ENCODE assay signal across 1 cellular context in the genomic region with DNA sequence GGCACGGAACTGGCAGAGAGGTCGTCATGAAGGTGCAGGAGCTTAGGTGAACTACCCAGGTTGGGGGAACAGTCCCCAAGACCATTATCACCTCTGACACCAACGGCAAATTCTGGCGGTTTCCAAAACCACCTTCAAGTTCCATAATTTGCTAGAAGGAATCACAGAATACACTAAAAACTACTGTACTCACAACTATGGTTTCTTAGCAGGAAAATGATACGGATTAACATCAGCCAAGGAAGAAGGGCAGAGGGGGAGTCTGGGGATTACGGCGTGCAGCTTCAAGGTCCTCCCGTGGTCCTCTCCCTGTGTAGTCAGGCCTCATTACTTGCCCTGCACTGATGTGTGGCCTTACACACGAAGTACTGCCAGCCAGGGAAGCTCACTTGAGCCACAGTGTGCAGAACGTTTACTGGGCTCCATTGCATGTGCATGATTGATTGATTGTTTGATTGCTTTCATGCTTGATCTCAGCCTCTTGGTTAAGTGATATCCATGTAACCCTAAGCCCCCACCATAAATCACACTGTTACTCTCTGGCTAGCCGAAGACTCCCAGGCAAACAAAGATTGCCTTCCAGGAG.
TF ChIP-seq lines count a peak whose summit lies in the region.

No MANE protein-coding gene starts in this region.

TF ChIP-seq in GM23338, 12 proteins besides CTCF, POLR2A, EP300 and RAD21 (continued from another document):
- TF ChIP-seq, protein P1, sequence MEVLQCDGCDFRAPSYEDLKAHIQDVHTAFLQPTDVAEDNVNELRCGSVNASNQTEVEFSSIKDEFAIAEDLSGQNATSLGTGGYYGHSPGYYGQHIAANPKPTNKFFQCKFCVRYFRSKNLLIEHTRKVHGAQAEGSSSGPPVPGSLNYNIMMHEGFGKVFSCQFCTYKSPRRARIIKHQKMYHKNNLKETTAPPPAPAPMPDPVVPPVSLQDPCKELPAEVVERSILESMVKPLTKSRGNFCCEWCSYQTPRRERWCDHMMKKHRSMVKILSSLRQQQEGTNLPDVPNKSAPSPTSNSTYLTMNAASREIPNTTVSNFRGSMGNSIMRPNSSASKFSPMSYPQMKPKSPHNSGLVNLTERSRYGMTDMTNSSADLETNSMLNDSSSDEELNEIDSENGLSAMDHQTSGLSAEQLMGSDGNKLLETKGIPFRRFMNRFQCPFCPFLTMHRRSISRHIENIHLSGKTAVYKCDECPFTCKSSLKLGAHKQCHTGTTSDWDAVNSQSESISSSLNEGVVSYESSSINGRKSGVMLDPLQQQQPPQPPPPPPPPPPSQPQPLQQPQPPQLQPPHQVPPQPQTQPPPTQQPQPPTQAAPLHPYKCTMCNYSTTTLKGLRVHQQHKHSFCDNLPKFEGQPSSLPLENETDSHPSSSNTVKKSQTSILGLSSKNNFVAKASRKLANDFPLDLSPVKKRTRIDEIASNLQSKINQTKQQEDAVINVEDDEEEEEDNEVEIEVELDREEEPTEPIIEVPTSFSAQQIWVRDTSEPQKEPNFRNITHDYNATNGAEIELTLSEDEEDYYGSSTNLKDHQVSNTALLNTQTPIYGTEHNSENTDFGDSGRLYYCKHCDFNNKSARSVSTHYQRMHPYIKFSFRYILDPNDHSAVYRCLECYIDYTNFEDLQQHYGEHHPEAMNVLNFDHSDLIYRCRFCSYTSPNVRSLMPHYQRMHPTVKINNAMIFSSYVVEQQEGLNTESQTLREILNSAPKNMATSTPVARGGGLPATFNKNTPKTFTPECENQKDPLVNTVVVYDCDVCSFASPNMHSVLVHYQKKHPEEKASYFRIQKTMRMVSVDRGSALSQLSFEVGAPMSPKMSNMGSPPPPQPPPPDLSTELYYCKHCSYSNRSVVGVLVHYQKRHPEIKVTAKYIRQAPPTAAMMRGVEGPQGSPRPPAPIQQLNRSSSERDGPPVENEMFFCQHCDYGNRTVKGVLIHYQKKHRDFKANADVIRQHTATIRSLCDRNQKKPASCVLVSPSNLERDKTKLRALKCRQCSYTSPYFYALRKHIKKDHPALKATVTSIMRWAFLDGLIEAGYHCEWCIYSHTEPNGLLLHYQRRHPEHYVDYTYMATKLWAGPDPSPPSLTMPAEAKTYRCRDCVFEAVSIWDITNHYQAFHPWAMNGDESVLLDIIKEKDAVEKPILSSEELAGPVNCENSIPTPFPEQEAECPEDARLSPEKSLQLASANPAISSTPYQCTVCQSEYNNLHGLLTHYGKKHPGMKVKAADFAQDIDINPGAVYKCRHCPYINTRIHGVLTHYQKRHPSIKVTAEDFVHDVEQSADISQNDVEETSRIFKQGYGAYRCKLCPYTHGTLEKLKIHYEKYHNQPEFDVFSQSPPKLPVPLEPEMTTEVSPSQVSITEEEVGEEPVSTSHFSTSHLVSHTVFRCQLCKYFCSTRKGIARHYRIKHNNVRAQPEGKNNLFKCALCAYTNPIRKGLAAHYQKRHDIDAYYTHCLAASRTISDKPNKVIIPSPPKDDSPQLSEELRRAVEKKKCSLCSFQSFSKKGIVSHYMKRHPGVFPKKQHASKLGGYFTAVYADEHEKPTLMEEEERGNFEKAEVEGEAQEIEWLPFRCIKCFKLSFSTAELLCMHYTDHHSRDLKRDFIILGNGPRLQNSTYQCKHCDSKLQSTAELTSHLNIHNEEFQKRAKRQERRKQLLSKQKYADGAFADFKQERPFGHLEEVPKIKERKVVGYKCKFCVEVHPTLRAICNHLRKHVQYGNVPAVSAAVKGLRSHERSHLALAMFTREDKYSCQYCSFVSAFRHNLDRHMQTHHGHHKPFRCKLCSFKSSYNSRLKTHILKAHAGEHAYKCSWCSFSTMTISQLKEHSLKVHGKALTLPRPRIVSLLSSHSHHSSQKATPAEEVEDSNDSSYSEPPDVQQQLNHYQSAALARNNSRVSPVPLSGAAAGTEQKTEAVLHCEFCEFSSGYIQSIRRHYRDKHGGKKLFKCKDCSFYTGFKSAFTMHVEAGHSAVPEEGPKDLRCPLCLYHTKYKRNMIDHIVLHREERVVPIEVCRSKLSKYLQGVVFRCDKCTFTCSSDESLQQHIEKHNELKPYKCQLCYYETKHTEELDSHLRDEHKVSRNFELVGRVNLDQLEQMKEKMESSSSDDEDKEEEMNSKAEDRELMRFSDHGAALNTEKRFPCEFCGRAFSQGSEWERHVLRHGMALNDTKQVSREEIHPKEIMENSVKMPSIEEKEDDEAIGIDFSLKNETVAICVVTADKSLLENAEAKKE (CRISPR knock-in tag; IDR thresholded peaks at IDR 0.05) = no peak
- TF ChIP-seq NANOG (IDR thresholded peaks at IDR 0.05; ENCODE audit: borderline replicate concordance) = no peak
